Comparison of ENCODE assay signal across 13 cellular contexts in genomic region chr9:20208951-20209350, GRCh38.
DNase-seq lines count a peak whose midpoint lies in the region; ATAC-seq lines count a peak whose summit lies in the region.
"Had no signal": no experiment of that assay in that cellular context is flagged by ENCODE, and none has a peak within 500 bp of the region (broad histone marks: within the 10 kb centered on the region; RNA-seq: fewer than 3 reads in every experiment).

No MANE protein-coding gene starts in this region.

- peaks cover 36% of the 10 kb centered on the region for H3K4me1 Mint-ChIP-seq in activated CD4-positive, alpha-beta T cell treated with anti-CD3 and anti-CD28 coated beads, Interleukin-2, amount 10 ng/mL, durations not matched to agents 24 days and 14 days
- H3K4me1 Mint-ChIP-seq in natural killer cell treated with Interleukin-12 subunit alpha and Interleukin-12 subunit beta and Interleukin-15 and Interleukin-18, amount 100 ng/mL, for 72 hours (ENCODE audit: low read depth in 2 of 2): peaks cover 24 to 30% of the 10 kb centered on the region in 2 donors

- H3K36me3 Mint-ChIP-seq in activated CD4-positive, alpha-beta T cell treated with anti-CD3 and anti-CD28 coated beads, Interleukin-2, amount 10 ng/mL, durations not matched to agents 24 days and 14 days (ENCODE audit: low read depth): no peaks in the 10 kb centered on the region
- H3K36me3 Mint-ChIP-seq in activated naive CD4-positive, alpha-beta T cell treated with anti-CD3 and anti-CD28 coated beads, Interleukin-2, amount 50 U/mL, for 72 hours: no peaks in the 10 kb centered on the region
- no peaks in the 10 kb centered on the region for H3K36me3 Mint-ChIP-seq in natural killer cell treated with Interleukin-12 subunit alpha and Interleukin-12 subunit beta and Interleukin-15 and Interleukin-18, amount 100 ng/mL, for 72 hours

- H3K9me3 Mint-ChIP-seq in activated CD4-positive, alpha-beta T cell treated with anti-CD3 and anti-CD28 coated beads, Interleukin-2, amount 10 ng/mL, durations not matched to agents 24 days and 14 days: peaks cover 3% of the 10 kb centered on the region
- no peaks in the 10 kb centered on the region for H3K9me3 Mint-ChIP-seq in activated naive CD4-positive, alpha-beta T cell treated with anti-CD3 and anti-CD28 coated beads, Interleukin-2, amount 50 U/mL, for 72 hours
- no peaks in the 10 kb centered on the region for H3K9me3 Mint-ChIP-seq in natural killer cell treated with Interleukin-12 subunit alpha and Interleukin-12 subunit beta and Interleukin-15 and Interleukin-18, amount 100 ng/mL, for 72 hours

- H3K27ac Mint-ChIP-seq in activated CD4-positive, alpha-beta T cell treated with anti-CD3 and anti-CD28 coated beads, Interleukin-2, amount 10 ng/mL, durations not matched to agents 24 days and 14 days: peak overlapping the region; percentile 95
- H3K27ac Mint-ChIP-seq in activated naive CD4-positive, alpha-beta T cell treated with anti-CD3 and anti-CD28 coated beads, Interleukin-2, amount 50 U/mL, for 72 hours: peak overlapping the region; percentile 74 to 98
- H3K27ac Mint-ChIP-seq in natural killer cell treated with Interleukin-12 subunit alpha and Interleukin-12 subunit beta and Interleukin-15 and Interleukin-18, amount 100 ng/mL, for 72 hours: peak overlapping the region; percentile 79 to 91

- H3K4me3 Mint-ChIP-seq in activated CD4-positive, alpha-beta T cell treated with anti-CD3 and anti-CD28 coated beads, Interleukin-2, amount 10 ng/mL, durations not matched to agents 24 days and 14 days: peak overlapping the region; percentile 57
- H3K4me3 Mint-ChIP-seq in natural killer cell treated with Interleukin-12 subunit alpha and Interleukin-12 subunit beta and Interleukin-15 and Interleukin-18, amount 100 ng/mL, for 72 hours: peak overlapping the region; percentile 51

- ATAC-seq in GM21619 (IDR thresholded peaks at IDR 0.05; ENCODE audit: unreplicated experiment): peak; percentile 64
- ATAC-seq in activated naive CD4-positive, alpha-beta T cell treated with anti-CD3 and anti-CD28 coated beads, Interleukin-2, amount 50 U/mL, for 72 hours: peak; percentile 77 to 82
- ATAC-seq in natural killer cell treated with Interleukin-12 subunit alpha and Interleukin-12 subunit beta and Interleukin-15 and Interleukin-18, amount 100 ng/mL, for 72 hours: peak; percentile 66 to 82
- ATAC-seq in GM18502 (IDR thresholded peaks at IDR 0.05; ENCODE audit: poor library complexity, unreplicated experiment): no peak
- no peak for ATAC-seq in HG03159 (IDR thresholded peaks at IDR 0.05; ENCODE audit: unreplicated experiment)
- no peak for ATAC-seq in GM18867 (IDR thresholded peaks at IDR 0.05; ENCODE audit: unreplicated experiment)

- intact Hi-C loops in activated CD4-positive, alpha-beta T cell treated with anti-CD3 and anti-CD28 coated beads, Interleukin-2, amount 10 ng/mL, durations not matched to agents 24 days and 14 days (cut with micrococcal nuclease): loop anchor here (1.0 to 2.0 kb wide), 14 partner anchors 34 to 822 kb away; partner anchors contain the start of genes HACD4 and MLLT3

- H3K27me3 Mint-ChIP-seq in activated CD4-positive, alpha-beta T cell treated with anti-CD3 and anti-CD28 coated beads, Interleukin-2, amount 10 ng/mL, durations not matched to agents 24 days and 14 days: no peaks in the 10 kb centered on the region
- H3K27me3 Mint-ChIP-seq in natural killer cell treated with Interleukin-12 subunit alpha and Interleukin-12 subunit beta and Interleukin-15 and Interleukin-18, amount 100 ng/mL, for 72 hours: no peaks in the 10 kb centered on the region

- DNase-seq in activated CD4-positive, alpha-beta T cell treated with anti-CD3 and anti-CD28 coated beads, Interleukin-2, amount 10 ng/mL, durations not matched to agents 24 days and 14 days: peak; percentile 62
- no peak for DNase-seq in activated CD4-positive, alpha-beta T cell treated with anti-CD3 and anti-CD28 coated beads, Interleukin-2, amount 50 U/mL, for 1 hour
- DNase-seq in activated naive CD4-positive, alpha-beta T cell treated with anti-CD3 and anti-CD28 coated beads, Interleukin-2, amount 50 U/mL, for 72 hours (ENCODE audit: low spot score in 2 of 2): peak in 1 of 2 donors; percentile 9
- DNase-seq in natural killer cell treated with Interleukin-12 subunit alpha and Interleukin-12 subunit beta and Interleukin-15 and Interleukin-18, amount 100 ng/mL, for 72 hours (ENCODE audit: low spot score): no peak
- DNase-seq: Calu3, dermis blood vessel endothelial cell, H7, mammary epithelial cell, NCI-H2171 treated with DMSO at 0.1 percent for 48 hours had no signal

Comparison
In these comparisons a context has a peak if more than half of its experiments do, and no peak if none do; other contexts are left out.
1. ATAC-seq: peak in GM21619 (single experiment), activated naive CD4-positive, alpha-beta T cell treated with anti-CD3 and anti-CD28 coated beads, Interleukin-2, amount 50 U/mL, for 72 hours (2 of 2) and natural killer cell treated with Interleukin-12 subunit alpha and Interleukin-12 subunit beta and Interleukin-15 and Interleukin-18, amount 100 ng/mL, for 72 hours (2 of 2); none in GM18502 (single experiment), HG03159 (single experiment) and GM18867 (single experiment).
2. Peak in every context shown above with its lines, with median percentiles within 50 percentile points of each other: H3K27ac Mint-ChIP-seq.